2 cellular contexts compared by ENCODE assay signal in genomic region chr7:105713488-105714465, GRCh38.
TF ChIP-seq lines count a peak whose summit lies in the region.

No MANE protein-coding gene starts in this region.

TF ChIP-seq in SK-N-SH treated with all-trans-retinoic acid at 6 μM for 48 hours, 23 proteins besides CTCF, POLR2A, EP300 and RAD21 (continued from another document):
- no peak for TF ChIP-seq CREB5 (CRISPR knock-in tag; IDR thresholded peaks at IDR 0.05; ENCODE audit: low read depth)
- no peak for TF ChIP-seq ZFP3 (CRISPR knock-in tag; IDR thresholded peaks at IDR 0.05)
TF ChIP-seq in SK-N-SH treated with all-trans-retinoic acid at 6 μM for 48 hours: peak in this region for 0.

TF ChIP-seq in SK-N-SH, 30 proteins besides CTCF, POLR2A, EP300 and RAD21 (continued from another document):
- TF ChIP-seq CHD2 (IDR thresholded peaks at IDR 0.05; ENCODE audit: low read length, partially characterized antibody), result no peak
- TF ChIP-seq NFIC (IDR thresholded peaks at IDR 0.05; ENCODE audit: borderline replicate concordance), result no peak
- no peak for TF ChIP-seq FOXJ3 (CRISPR knock-in tag; IDR thresholded peaks at IDR 0.05)
- TF ChIP-seq EZH2phosphoT487 (IDR thresholded peaks at IDR 0.05; ENCODE audit: borderline replicate concordance, low read depth), result no peak
- no peak for TF ChIP-seq YY1 (IDR thresholded peaks at IDR 0.05; ENCODE audit: low read depth)
- no peak for TF ChIP-seq USF2 (IDR thresholded peaks at IDR 0.05; ENCODE audit: borderline replicate concordance, low read depth, low read length)
